Comparison of ENCODE assay signal across 8 cellular contexts in the genomic region with DNA sequence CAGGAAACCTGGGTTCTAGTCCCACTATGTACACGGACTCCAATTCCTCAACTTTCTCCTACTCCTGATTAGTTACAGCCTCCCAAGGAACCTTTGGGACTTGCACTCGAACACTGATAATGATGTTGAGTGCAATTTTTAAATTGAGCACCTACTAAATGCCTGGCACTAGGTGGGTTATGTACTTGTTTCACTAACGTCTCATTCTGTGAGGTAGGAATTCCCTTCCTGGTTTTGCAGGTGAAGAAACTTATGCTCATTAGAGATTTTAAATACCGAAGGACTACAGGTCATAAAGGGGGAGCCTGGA. TPM values are rescaled to one million over a fixed set of nuclear protein-coding genes. Genes with fewer than 3 reads are reported as not detected.
A peak's percentile ranks its signal among the peaks of the same experiment; 100 is the strongest.
DNase-seq lines count a peak whose midpoint lies in the region; ATAC-seq, FAIRE-seq and TF ChIP-seq lines count a peak whose summit lies in the region.

No MANE protein-coding gene starts in this region.

- no peaks in the 10 kb centered on the region for H3K9me3 Mint-ChIP-seq in memory B cell

- POLR2A ChIA-PET in A673 (lab: Charles Lee; ENCODE audit: low non-redundant PET), result no interaction called here
- POLR2A ChIA-PET in HEK293 (lab: Yijun Ruan, JAX), result interaction anchor here (0.8 to 1.4 kb wide), 3 partner anchors 9 to 22 kb away, joined by 3 to 5 read pairs (median 4); no protein-coding TSS in a partner anchor

- peak overlapping the region; percentile 92 for H3K4me3 Mint-ChIP-seq in memory B cell

- in situ Hi-C loops in astrocyte of the cerebellum (cut with HindIII; ENCODE audit: low sequenced_read_pairs), result loop anchor here (25.0 kb wide), 1 partner anchor 642 kb away; no protein-coding TSS in a partner anchor

- peak overlapping the region; percentile 90 for H3K27ac Mint-ChIP-seq in memory B cell

- WGBS in small intestine, 3 donors, result 0 to 1% (median 1%) methylated on average over 4 of the region's 4 CpGs

- CTCF ChIA-PET in A673 (lab: Charles Lee), result interaction anchor here (1.0 kb wide), 1 partner anchor 364 kb away, joined by 3 read pairs; no protein-coding TSS in a partner anchor
- CTCF ChIA-PET in HEK293 (lab: Yijun Ruan, JAX), result no interaction called here

- peak overlapping the region; percentile 91 for H3K4me3 ChIP-seq in A673 (ENCODE audit: low read depth, low read length, poor library complexity, severe bottlenecking)
- H3K4me3 ChIP-seq in HEK293 (ENCODE audit: low read depth, low read length), result peak overlapping the region; percentile 98
- peak overlapping the region; percentile 92 for H3K4me3 ChIP-seq in astrocyte of the cerebellum (ENCODE audit: low read depth, low read length)
- peak overlapping the region in 1 of 2 donors; percentile 58 for H3K4me3 ChIP-seq in small intestine (ENCODE audit: low read depth in 1 of 2, low read length in 2 of 2)

- peaks cover 8% of the 10 kb centered on the region for H3K4me1 ChIP-seq in A673 (ENCODE audit: insufficient read depth, low read length, poor library complexity, severe bottlenecking)
- 0 out of 2 replicates have a peak, but pooled peaks cover 2% of the 10 kb centered on the region for H3K4me1 ChIP-seq in HEK293 (ENCODE audit: control insufficient read depth, insufficient read depth, low read length)
- peaks cover 2 to 4% of the 10 kb centered on the region in 2 donors for H3K4me1 ChIP-seq in small intestine (ENCODE audit: control insufficient read depth in 2 of 2, insufficient read depth in 1 of 2, low read depth in 1 of 2, low read length in 1 of 2)

- H3K27ac ChIP-seq in A673 (ENCODE audit: low read depth, low read length, poor library complexity, severe bottlenecking) (peak overlapping the region; percentile 92), HEK293 (ENCODE audit: extremely low read depth, low read depth, low read length) (peak overlapping the region; percentile 70), small intestine (ENCODE audit: low read depth in 1 of 2, low read length in 1 of 2) (peak overlapping the region in 1 of 2 donors; percentile 94)

- no peaks in the 10 kb centered on the region for H3K27me3 Mint-ChIP-seq in memory B cell

- peaks cover 10% of the 10 kb centered on the region for H3K36me3 Mint-ChIP-seq in memory B cell

- TF ChIP-seq CTCF in A673 (conservative IDR thresholded peaks at IDR 0.05; ENCODE audit: low read depth, low read length) (no peak), HEK293 (tag by site-specific recombination; IDR thresholded peaks at IDR 0.05) (no peak), astrocyte of the cerebellum (IDR thresholded peaks at IDR 0.05; ENCODE audit: low read depth, low read length, missing control alignments) (no peak)

- BruUV-seq in A673 (replicated peaks; lab: Mats Ljungman, UMichigan), result no TSS peak

- intact Hi-C loops in A673 (cut with micrococcal nuclease; ENCODE audit: unreplicated experiment), result no loop called here

- H3K36me3 ChIP-seq in A673 (ENCODE audit: insufficient read depth, low read length, poor library complexity, severe bottlenecking) (peaks cover 25% of the 10 kb centered on the region), HEK293 (ENCODE audit: control insufficient read depth in 2 of 2, insufficient read depth in 1 of 2, low read length in 2 of 2) (peaks cover 31 to 42% of the 10 kb centered on the region in 2 experiments), small intestine (ENCODE audit: control insufficient read depth in 2 of 2, insufficient read depth in 2 of 2, low read length in 2 of 2) (no peaks in the 10 kb centered on the region)

- no peak for FAIRE-seq in small intestine (lab: Jason Lieb, UNC)

- DNase-seq in A673 (ENCODE audit: low spot score) (no peak), astrocyte of the cerebellum (ENCODE audit: low read depth) (no peak), memory B cell (ENCODE audit: low spot score in 2 of 2) (no peak), small intestine (no peak), foreskin melanocyte (no peak), SKM-1 (lab: John Stamatoyannopoulos, UW; ENCODE audit: unreplicated experiment) (no peak)
- no peak for DNase-seq in stimulated activated CD4-positive, alpha-beta T cell treated with anti-CD3 and anti-CD28 coated beads, Interleukin-4, amount 100 ng/mL, for 4 hours

- no peaks in the 10 kb centered on the region for H3K27me3 ChIP-seq in A673 (replicated peaks; ENCODE audit: insufficient read depth, low read depth, low read length, poor library complexity)
- H3K27me3 ChIP-seq in small intestine (ENCODE audit: control insufficient read depth in 2 of 2, insufficient read depth in 2 of 2, low read length in 2 of 2), result no peaks in the 10 kb centered on the region

- H3K4me1 Mint-ChIP-seq in memory B cell, result peaks cover 14% of the 10 kb centered on the region

- no peaks in the 10 kb centered on the region for H3K9me3 ChIP-seq in A673 (ENCODE audit: low read depth, low read length, poor library complexity, severe bottlenecking)
- H3K9me3 ChIP-seq in HEK293 (ENCODE audit: control insufficient read depth, insufficient read depth, low read depth, low read length), result no peaks in the 10 kb centered on the region
- no peaks in the 10 kb centered on the region for H3K9me3 ChIP-seq in small intestine (ENCODE audit: control insufficient read depth, low read depth)

- no peak for ATAC-seq in memory B cell (ENCODE audit: low read depth)

TF ChIP-seq in HEK293, 187 proteins besides CTCF, POLR2A, EP300 and RAD21:
- TF ChIP-seq ZNF10 (tag by site-specific recombination; IDR thresholded peaks at IDR 0.05) (peak; percentile 75; the same call in 1 of the 2 replicates), ZNF335 (tag by site-specific recombination; conservative IDR thresholded peaks at IDR 0.05) (peak; percentile 44; the same call in 1 of the 2 replicates), ZNF664 (tag by site-specific recombination; IDR thresholded peaks at IDR 0.05) (peak; percentile 95), ZNF121 (tag by site-specific recombination; IDR thresholded peaks at IDR 0.05) (no peak)

RNA-seq across cellular contexts. Expression of a gene that starts 0.5 kb away (rescaled TPM):
- 37.8 and 43.0 TPM in 2 replicates for total RNA-seq in A673 (2021)
- 10 to 100 TPM in 1 of 3 donors, 1 to 10 TPM in 2; 1.1 to 12.1 (median 2.2) TPM for polyA plus RNA-seq in small intestine

RNA-seq across cellular contexts. Expression of a gene that starts 0.6 kb away (rescaled TPM):
- total RNA-seq in A673 (2021), result 48.4 and 57.3 TPM in 2 replicates
- 10 to 100 TPM; 13.8 to 27.9 (median 14.1) TPM for polyA plus RNA-seq in small intestine

RNA-seq across cellular contexts. Expression of a gene that starts 58.7 kb away (rescaled TPM):
- 16.6 and 18.0 TPM in 2 replicates for total RNA-seq in A673 (2021)
- 10 to 100 TPM; 25.7 to 40.2 (median 26.4) TPM for polyA plus RNA-seq in small intestine
